Comparison of ENCODE assay signal across 1 cellular context in the genomic region with DNA sequence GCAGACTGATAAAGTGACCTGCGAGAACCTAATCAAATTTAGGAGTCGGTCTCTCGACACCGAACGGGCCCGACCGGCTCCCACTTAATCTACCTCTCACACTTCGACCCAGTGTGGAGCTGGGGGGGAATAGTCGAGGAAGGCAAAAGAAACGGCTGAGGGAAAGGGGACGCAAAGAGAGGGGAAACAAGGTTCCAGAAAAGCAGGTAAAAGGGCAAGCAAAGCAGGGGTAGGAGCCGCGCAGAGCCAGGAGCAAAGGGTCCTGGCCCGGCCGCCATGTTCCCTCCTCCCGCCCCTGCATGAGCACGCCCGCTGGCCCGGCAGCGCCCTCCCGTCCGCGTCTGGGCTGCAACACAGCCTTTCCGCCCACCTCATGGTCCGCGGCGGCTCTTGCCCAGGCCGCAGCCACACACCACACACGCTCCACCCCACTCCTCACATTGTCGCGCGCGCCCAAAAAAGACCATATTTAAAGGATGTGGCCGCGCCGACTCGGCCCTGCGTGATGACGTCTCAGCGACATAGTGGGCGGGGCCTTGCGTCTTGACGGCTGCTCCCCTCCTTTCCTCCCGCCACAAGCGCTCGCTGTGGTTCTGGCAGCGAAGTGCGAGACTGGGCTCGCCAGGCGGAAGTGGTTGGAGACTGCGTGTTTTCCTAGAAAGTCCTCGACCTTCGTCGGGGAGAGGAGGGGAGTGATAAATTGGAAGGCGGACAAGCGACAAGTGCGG.
A peak's percentile ranks its signal among the peaks of the same experiment; 100 is the strongest.
TF ChIP-seq lines count a peak whose summit lies in the region.

A gene with protein sequence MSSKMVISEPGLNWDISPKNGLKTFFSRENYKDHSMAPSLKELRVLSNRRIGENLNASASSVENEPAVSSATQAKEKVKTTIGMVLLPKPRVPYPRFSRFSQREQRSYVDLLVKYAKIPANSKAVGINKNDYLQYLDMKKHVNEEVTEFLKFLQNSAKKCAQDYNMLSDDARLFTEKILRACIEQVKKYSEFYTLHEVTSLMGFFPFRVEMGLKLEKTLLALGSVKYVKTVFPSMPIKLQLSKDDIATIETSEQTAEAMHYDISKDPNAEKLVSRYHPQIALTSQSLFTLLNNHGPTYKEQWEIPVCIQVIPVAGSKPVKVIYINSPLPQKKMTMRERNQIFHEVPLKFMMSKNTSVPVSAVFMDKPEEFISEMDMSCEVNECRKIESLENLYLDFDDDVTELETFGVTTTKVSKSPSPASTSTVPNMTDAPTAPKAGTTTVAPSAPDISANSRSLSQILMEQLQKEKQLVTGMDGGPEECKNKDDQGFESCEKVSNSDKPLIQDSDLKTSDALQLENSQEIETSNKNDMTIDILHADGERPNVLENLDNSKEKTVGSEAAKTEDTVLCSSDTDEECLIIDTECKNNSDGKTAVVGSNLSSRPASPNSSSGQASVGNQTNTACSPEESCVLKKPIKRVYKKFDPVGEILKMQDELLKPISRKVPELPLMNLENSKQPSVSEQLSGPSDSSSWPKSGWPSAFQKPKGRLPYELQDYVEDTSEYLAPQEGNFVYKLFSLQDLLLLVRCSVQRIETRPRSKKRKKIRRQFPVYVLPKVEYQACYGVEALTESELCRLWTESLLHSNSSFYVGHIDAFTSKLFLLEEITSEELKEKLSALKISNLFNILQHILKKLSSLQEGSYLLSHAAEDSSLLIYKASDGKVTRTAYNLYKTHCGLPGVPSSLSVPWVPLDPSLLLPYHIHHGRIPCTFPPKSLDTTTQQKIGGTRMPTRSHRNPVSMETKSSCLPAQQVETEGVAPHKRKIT (minus strand): TSS at position 510 of the 728 bp plus-strand sequence. CDS start 1,165 bp downstream, outside the sequence.

TF ChIP-seq in HepG2, 621 proteins besides CTCF, POLR2A, EP300 and RAD21 (continued from another document and continues in another):
- TF ChIP-seq, protein P1, sequence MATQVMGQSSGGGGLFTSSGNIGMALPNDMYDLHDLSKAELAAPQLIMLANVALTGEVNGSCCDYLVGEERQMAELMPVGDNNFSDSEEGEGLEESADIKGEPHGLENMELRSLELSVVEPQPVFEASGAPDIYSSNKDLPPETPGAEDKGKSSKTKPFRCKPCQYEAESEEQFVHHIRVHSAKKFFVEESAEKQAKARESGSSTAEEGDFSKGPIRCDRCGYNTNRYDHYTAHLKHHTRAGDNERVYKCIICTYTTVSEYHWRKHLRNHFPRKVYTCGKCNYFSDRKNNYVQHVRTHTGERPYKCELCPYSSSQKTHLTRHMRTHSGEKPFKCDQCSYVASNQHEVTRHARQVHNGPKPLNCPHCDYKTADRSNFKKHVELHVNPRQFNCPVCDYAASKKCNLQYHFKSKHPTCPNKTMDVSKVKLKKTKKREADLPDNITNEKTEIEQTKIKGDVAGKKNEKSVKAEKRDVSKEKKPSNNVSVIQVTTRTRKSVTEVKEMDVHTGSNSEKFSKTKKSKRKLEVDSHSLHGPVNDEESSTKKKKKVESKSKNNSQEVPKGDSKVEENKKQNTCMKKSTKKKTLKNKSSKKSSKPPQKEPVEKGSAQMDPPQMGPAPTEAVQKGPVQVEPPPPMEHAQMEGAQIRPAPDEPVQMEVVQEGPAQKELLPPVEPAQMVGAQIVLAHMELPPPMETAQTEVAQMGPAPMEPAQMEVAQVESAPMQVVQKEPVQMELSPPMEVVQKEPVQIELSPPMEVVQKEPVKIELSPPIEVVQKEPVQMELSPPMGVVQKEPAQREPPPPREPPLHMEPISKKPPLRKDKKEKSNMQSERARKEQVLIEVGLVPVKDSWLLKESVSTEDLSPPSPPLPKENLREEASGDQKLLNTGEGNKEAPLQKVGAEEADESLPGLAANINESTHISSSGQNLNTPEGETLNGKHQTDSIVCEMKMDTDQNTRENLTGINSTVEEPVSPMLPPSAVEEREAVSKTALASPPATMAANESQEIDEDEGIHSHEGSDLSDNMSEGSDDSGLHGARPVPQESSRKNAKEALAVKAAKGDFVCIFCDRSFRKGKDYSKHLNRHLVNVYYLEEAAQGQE (IDR thresholded peaks at IDR 0.05; ENCODE audit: borderline replicate concordance in 1 of 2, low read depth in 1 of 2, low read length in 2 of 2) = no peak
- no peak for TF ChIP-seq HMG20B (CRISPR knock-in tag; conservative IDR thresholded peaks at IDR 0.05)
- peak; percentile 73; the same call in 1 of the 2 replicates for TF ChIP-seq NFKBIZ (CRISPR knock-in tag; IDR thresholded peaks at IDR 0.05)
- TF ChIP-seq, protein P2, sequence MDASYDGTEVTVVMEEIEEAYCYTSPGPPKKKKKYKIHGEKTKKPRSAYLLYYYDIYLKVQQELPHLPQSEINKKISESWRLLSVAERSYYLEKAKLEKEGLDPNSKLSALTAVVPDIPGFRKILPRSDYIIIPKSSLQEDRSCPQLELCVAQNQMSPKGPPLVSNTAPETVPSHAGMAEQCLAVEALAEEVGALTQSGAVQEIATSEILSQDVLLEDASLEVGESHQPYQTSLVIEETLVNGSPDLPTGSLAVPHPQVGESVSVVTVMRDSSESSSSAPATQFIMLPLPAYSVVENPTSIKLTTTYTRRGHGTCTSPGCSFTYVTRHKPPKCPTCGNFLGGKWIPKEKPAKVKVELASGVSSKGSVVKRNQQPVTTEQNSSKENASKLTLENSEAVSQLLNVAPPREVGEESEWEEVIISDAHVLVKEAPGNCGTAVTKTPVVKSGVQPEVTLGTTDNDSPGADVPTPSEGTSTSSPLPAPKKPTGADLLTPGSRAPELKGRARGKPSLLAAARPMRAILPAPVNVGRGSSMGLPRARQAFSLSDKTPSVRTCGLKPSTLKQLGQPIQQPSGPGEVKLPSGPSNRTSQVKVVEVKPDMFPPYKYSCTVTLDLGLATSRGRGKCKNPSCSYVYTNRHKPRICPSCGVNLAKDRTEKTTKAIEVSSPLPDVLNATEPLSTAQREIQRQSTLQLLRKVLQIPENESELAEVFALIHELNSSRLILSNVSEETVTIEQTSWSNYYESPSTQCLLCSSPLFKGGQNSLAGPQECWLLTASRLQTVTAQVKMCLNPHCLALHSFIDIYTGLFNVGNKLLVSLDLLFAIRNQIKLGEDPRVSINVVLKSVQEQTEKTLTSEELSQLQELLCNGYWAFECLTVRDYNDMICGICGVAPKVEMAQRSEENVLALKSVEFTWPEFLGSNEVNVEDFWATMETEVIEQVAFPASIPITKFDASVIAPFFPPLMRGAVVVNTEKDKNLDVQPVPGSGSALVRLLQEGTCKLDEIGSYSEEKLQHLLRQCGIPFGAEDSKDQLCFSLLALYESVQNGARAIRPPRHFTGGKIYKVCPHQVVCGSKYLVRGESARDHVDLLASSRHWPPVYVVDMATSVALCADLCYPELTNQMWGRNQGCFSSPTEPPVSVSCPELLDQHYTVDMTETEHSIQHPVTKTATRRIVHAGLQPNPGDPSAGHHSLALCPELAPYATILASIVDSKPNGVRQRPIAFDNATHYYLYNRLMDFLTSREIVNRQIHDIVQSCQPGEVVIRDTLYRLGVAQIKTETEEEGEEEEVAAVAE (CRISPR knock-in tag; IDR thresholded peaks at IDR 0.05; ENCODE audit: borderline replicate concordance) = peak; percentile 49; the same call in 1 of the 2 replicates
- peak; percentile 92 for TF ChIP-seq ZNF772 (CRISPR knock-in tag; IDR thresholded peaks at IDR 0.05)
- TF ChIP-seq NFIC (IDR thresholded peaks at IDR 0.05; ENCODE audit: low read length) = no peak
- TF ChIP-seq, protein P3, sequence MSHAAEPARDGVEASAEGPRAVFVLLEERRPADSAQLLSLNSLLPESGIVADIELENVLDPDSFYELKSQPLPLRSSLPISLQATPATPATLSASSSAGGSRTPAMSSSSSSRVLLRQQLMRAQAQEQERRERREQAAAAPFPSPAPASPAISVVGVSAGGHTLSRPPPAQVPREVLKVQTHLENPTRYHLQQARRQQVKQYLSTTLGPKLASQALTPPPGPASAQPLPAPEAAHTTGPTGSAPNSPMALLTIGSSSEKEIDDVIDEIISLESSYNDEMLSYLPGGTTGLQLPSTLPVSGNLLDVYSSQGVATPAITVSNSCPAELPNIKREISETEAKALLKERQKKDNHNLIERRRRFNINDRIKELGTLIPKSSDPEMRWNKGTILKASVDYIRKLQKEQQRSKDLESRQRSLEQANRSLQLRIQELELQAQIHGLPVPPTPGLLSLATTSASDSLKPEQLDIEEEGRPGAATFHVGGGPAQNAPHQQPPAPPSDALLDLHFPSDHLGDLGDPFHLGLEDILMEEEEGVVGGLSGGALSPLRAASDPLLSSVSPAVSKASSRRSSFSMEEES (CRISPR knock-in tag; IDR thresholded peaks at IDR 0.05) = peak; percentile 45; the same call in 1 of the 2 replicates
- TF ChIP-seq, protein P4, sequence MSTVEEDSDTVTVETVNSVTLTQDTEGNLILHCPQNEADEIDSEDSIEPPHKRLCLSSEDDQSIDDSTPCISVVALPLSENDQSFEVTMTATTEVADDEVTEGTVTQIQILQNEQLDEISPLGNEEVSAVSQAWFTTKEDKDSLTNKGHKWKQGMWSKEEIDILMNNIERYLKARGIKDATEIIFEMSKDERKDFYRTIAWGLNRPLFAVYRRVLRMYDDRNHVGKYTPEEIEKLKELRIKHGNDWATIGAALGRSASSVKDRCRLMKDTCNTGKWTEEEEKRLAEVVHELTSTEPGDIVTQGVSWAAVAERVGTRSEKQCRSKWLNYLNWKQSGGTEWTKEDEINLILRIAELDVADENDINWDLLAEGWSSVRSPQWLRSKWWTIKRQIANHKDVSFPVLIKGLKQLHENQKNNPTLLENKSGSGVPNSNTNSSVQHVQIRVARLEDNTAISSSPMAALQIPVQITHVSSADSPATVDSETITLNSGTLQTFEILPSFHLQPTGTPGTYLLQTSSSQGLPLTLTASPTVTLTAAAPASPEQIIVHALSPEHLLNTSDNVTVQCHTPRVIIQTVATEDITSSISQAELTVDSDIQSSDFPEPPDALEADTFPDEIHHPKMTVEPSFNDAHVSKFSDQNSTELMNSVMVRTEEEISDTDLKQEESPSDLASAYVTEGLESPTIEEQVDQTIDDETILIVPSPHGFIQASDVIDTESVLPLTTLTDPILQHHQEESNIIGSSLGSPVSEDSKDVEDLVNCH (CRISPR knock-in tag; IDR thresholded peaks at IDR 0.05) = no peak
- peak; percentile 98 for TF ChIP-seq POLR2G (IDR thresholded peaks at IDR 0.05; ENCODE audit: low read depth, low read length)
- TF ChIP-seq, protein P5, sequence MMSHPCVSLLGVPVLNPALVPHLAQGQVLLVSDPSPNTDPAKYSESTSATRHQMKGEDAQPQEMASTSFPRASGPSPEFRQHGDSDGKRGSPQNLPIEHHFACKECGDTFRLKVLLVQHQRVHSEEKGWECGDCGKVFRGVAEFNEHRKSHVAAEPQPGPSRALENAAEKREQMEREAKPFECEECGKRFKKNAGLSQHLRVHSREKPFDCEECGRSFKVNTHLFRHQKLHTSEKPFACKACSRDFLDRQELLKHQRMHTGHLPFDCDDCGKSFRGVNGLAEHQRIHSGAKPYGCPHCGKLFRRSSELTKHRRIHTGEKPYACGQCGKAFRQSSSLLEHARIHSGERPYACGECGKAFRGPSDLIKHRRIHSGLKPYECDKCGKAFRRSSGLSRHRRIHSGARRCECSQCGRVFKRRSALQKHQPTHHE (CRISPR knock-in tag; IDR thresholded peaks at IDR 0.05; ENCODE audit: borderline replicate concordance) = peak; percentile 87; the same call in 1 of the 2 replicates
- peak; percentile 83 for TF ChIP-seq RBM39 (IDR thresholded peaks at IDR 0.05; ENCODE audit: low read depth, low read length, poor library complexity, severe bottlenecking)
- TF ChIP-seq, protein P6, sequence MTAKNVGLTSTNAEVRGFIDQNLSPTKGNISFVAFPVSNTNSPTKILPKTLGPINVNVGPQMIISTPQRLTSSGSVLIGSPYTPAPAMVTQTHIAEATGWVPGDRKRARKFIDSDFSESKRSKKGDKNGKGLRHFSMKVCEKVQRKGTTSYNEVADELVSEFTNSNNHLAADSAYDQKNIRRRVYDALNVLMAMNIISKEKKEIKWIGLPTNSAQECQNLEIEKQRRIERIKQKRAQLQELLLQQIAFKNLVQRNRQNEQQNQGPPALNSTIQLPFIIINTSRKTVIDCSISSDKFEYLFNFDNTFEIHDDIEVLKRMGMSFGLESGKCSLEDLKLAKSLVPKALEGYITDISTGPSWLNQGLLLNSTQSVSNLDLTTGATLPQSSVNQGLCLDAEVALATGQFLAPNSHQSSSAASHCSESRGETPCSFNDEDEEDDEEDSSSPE (CRISPR knock-in tag; IDR thresholded peaks at IDR 0.05) = peak; percentile 95
- TF ChIP-seq, protein P7, sequence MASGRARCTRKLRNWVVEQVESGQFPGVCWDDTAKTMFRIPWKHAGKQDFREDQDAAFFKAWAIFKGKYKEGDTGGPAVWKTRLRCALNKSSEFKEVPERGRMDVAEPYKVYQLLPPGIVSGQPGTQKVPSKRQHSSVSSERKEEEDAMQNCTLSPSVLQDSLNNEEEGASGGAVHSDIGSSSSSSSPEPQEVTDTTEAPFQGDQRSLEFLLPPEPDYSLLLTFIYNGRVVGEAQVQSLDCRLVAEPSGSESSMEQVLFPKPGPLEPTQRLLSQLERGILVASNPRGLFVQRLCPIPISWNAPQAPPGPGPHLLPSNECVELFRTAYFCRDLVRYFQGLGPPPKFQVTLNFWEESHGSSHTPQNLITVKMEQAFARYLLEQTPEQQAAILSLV (CRISPR knock-in tag; IDR thresholded peaks at IDR 0.05; ENCODE audit: borderline replicate concordance) = peak; percentile 69; the same call in 1 of the 2 replicates
- TF ChIP-seq KLF6 (CRISPR knock-in tag; IDR thresholded peaks at IDR 0.05) = peak; percentile 50
- no peak for TF ChIP-seq SMARCE1 (IDR thresholded peaks at IDR 0.05; ENCODE audit: borderline replicate concordance)
- TF ChIP-seq ZMAT3 (CRISPR knock-in tag; conservative IDR thresholded peaks at IDR 0.05) = peak; percentile 75
- TF ChIP-seq, protein P8, sequence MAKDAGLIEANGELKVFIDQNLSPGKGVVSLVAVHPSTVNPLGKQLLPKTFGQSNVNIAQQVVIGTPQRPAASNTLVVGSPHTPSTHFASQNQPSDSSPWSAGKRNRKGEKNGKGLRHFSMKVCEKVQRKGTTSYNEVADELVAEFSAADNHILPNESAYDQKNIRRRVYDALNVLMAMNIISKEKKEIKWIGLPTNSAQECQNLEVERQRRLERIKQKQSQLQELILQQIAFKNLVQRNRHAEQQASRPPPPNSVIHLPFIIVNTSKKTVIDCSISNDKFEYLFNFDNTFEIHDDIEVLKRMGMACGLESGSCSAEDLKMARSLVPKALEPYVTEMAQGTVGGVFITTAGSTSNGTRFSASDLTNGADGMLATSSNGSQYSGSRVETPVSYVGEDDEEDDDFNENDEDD (CRISPR knock-in tag; IDR thresholded peaks at IDR 0.05; ENCODE audit: borderline replicate concordance) = peak; percentile 97; the same call in 1 of the 2 replicates
- TF ChIP-seq ZNF598 (CRISPR knock-in tag; IDR thresholded peaks at IDR 0.05; ENCODE audit: borderline replicate concordance) = peak; percentile 85
- TF ChIP-seq ZC3H13 (CRISPR knock-in tag; IDR thresholded peaks at IDR 0.05) = no peak
- TF ChIP-seq, protein P9, sequence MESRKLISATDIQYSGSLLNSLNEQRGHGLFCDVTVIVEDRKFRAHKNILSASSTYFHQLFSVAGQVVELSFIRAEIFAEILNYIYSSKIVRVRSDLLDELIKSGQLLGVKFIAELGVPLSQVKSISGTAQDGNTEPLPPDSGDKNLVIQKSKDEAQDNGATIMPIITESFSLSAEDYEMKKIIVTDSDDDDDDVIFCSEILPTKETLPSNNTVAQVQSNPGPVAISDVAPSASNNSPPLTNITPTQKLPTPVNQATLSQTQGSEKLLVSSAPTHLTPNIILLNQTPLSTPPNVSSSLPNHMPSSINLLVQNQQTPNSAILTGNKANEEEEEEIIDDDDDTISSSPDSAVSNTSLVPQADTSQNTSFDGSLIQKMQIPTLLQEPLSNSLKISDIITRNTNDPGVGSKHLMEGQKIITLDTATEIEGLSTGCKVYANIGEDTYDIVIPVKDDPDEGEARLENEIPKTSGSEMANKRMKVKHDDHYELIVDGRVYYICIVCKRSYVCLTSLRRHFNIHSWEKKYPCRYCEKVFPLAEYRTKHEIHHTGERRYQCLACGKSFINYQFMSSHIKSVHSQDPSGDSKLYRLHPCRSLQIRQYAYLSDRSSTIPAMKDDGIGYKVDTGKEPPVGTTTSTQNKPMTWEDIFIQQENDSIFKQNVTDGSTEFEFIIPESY (CRISPR knock-in tag; IDR thresholded peaks at IDR 0.05) = peak; percentile 24; the same call in 1 of the 2 replicates
- TF ChIP-seq ZNF441 (CRISPR knock-in tag; IDR thresholded peaks at IDR 0.05; ENCODE audit: borderline replicate concordance) = peak; percentile 77
- TF ChIP-seq MXD4 (CRISPR knock-in tag; IDR thresholded peaks at IDR 0.05) = peak; percentile 88; the same call in 1 of the 2 replicates
- peak; percentile 81 for TF ChIP-seq KDM4B (CRISPR knock-in tag; IDR thresholded peaks at IDR 0.05)
